Comparison of ENCODE assay signal across 8 cellular contexts in genomic region chr14:100653409-100653808, GRCh38.
A peak's percentile ranks its signal among the peaks of the same experiment; 100 is the strongest.
DNase-seq lines count a peak whose midpoint lies in the region; ATAC-seq, FAIRE-seq and TF ChIP-seq lines count a peak whose summit lies in the region.

No MANE protein-coding gene starts in this region.

- ATAC-seq in HG02623 (IDR thresholded peaks at IDR 0.05; ENCODE audit: unreplicated experiment) = no peak

- H3K4me1 ChIP-seq in OCI-LY3 (ENCODE audit: low read length) (peaks cover 12% of the 10 kb centered on the region), parathyroid adenoma (no peaks in the 10 kb centered on the region)

- H3K27ac ChIP-seq in OCI-LY3 (ENCODE audit: low read length) (no peak overlapping the region), parathyroid adenoma (no peak overlapping the region)

- no peak for DNase-seq in D721Med (ENCODE audit: insufficient read length, low spot score)
- no peak for DNase-seq in bronchial epithelial cell (ENCODE audit: low read depth)
- DNase-seq in dedifferentiated amniotic fluid mesenchymal stem cell (ENCODE audit: extremely low spot score) = no peak
- DNase-seq in effector CD4-positive, alpha-beta T cell = no peak
- no peak for DNase-seq in NCI-H2107 treated with DMSO at 0.1 percent for 48 hours (lab: John Stamatoyannopoulos, UW; ENCODE audit: unreplicated experiment)

- H2AFZ ChIP-seq in OCI-LY3 (ENCODE audit: low read depth, low read length) = peak overlapping the region; percentile 59; the same call in 1 of the 2 replicates
- H2AFZ ChIP-seq in parathyroid adenoma = no peak overlapping the region

- H3K9ac ChIP-seq in OCI-LY3 (ENCODE audit: low read length) (no peak overlapping the region), parathyroid adenoma (no peak overlapping the region)

- TF ChIP-seq CTCF in D721Med (IDR thresholded peaks at IDR 0.05; ENCODE audit: insufficient read depth, missing control alignments) (peak; percentile 23), OCI-LY3 (IDR thresholded peaks at IDR 0.05; ENCODE audit: low read depth, low read length) (peak; percentile 85), bronchial epithelial cell (IDR thresholded peaks at IDR 0.05; ENCODE audit: insufficient read depth, low read length, severe bottlenecking) (peak; percentile 50), parathyroid adenoma (IDR thresholded peaks at IDR 0.05) (peak; percentile 30)

- H3K4me2 ChIP-seq in OCI-LY3 (ENCODE audit: low read length) (peak overlapping the region; percentile 55), parathyroid adenoma (ENCODE audit: low read length) (no peak overlapping the region)

- H3K79me2 ChIP-seq in OCI-LY3 (ENCODE audit: low read length) = no peaks in the 10 kb centered on the region
- H3K79me2 ChIP-seq in parathyroid adenoma = no peaks in the 10 kb centered on the region

- H4K20me1 ChIP-seq in OCI-LY3 (ENCODE audit: insufficient read depth, low read length) = no peaks in the 10 kb centered on the region

- H3K27me3 ChIP-seq in OCI-LY3 (ENCODE audit: low read depth, low read length) (peaks cover 5% of the 10 kb centered on the region; the same call in 1 of the 2 replicates), bronchial epithelial cell (ENCODE audit: control insufficient read depth, insufficient read depth, low read length) (peaks cover 2% of the 10 kb centered on the region), parathyroid adenoma (ENCODE audit: control insufficient read depth, insufficient read depth, low read length) (no peaks in the 10 kb centered on the region)

- H3K36me3 ChIP-seq in OCI-LY3 (replicated peaks; ENCODE audit: low read depth, low read length) (no peaks in the 10 kb centered on the region), bronchial epithelial cell (ENCODE audit: control insufficient read depth, insufficient read depth, low read length) (no peaks in the 10 kb centered on the region), parathyroid adenoma (ENCODE audit: control insufficient read depth, insufficient read depth, low read length) (no peaks in the 10 kb centered on the region)

- no peaks in the 10 kb centered on the region for H3K9me3 ChIP-seq in OCI-LY3 (ENCODE audit: insufficient read depth, low read length)
- H3K9me3 ChIP-seq in parathyroid adenoma (ENCODE audit: control insufficient read depth, low read length) = no peaks in the 10 kb centered on the region

- no peak for FAIRE-seq in D721Med (lab: Jason Lieb, UNC)
- no peak for FAIRE-seq in bronchial epithelial cell (lab: Jason Lieb, UNC)

- H3K4me3 ChIP-seq in OCI-LY3 (ENCODE audit: low read length) (peak overlapping the region; percentile 39), bronchial epithelial cell (ENCODE audit: low read depth, low read length) (no peak overlapping the region), parathyroid adenoma (ENCODE audit: low read depth, low read length) (no peak overlapping the region)

Comparison
In these comparisons a context has a peak if more than half of its experiments do, and no peak if none do; other contexts are left out.
1. CTCF ChIP-seq: peak in every context shown above with its lines; median percentile 85 in OCI-LY3; 50 in bronchial epithelial cell; 30 in parathyroid adenoma; 23 in D721Med.